ENCODE assay signal across 8 cellular contexts in the genomic region with DNA sequence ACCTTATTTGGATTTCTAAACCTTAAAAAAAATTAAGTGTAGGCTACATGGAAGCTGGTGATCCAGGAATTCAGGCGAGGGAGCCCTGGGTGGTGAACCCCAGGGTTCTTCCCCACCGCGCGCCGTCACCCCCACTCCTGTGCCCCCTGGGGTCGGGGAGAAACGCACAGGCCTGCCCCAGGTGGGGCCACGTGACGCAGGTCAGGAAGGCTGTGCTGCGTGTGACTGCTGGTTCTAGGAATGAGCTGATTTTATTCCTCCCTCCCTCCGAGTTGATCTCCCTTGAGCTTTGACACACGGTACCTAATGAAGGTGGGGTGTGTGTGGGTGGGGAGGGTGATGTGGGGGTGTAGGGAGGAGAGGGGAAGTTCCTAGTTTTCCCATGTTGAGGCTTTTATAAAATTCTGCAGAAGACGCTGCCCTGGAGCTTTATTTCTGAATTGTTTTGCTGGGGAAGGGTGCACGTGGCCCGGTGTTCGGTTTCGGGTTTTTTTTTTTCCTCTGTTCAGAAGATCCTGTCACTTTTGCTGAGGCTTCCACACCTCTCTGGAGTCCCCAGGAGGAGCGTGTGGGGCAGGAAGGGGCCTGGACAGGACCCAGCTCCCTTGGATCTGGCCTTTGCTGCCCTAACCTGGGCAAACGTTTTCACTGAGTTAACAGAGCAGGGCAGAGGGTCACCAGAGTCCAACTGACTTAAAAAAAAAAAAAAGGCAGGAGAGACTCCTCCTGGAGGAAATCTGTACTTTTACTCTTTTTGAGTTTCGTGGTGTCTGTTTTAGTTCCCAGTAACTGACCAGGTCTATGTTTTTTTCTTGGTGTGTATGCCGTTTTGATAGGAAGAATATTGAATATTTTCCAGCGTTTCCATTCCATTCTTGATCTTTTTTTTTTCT. TPM values are rescaled to one million over a fixed set of nuclear protein-coding genes. Genes with fewer than 3 reads are reported as not detected.
DNase-seq lines count a peak whose midpoint lies in the region; ATAC-seq and TF ChIP-seq lines count a peak whose summit lies in the region.

No MANE protein-coding gene starts in this region.

- TF ChIP-seq CTCF in liver (IDR thresholded peaks at IDR 0.05; ENCODE audit: low read depth, low read length, missing input control) = peak; percentile 40

- H3K36me3 Mint-ChIP-seq in CD4-positive, CD25-positive, alpha-beta regulatory T cell = no peaks in the 10 kb centered on the region

- 2% methylated on average over 22 of the region's 22 CpGs for WGBS in liver

- H3K27me3 Mint-ChIP-seq in CD4-positive, CD25-positive, alpha-beta regulatory T cell = peaks cover 35% of the 10 kb centered on the region
- no peaks in the 10 kb centered on the region for H3K27me3 Mint-ChIP-seq in stimulated activated naive CD8-positive, alpha-beta T cell treated with anti-CD3 and anti-CD28 coated beads, Interleukin-15, amount 100 ng/mL, for 72 hours

- peak; percentile 67 to 73 for TF ChIP-seq RAD21 in liver (IDR thresholded peaks at IDR 0.05)

- H3K4me1 ChIP-seq in CD4-positive, CD25-positive, alpha-beta regulatory T cell (ENCODE audit: control insufficient read depth, insufficient read depth, low read length, poor library complexity, severe bottlenecking) = peaks cover 42% of the 10 kb centered on the region
- H3K4me1 ChIP-seq in SJSA1 (replicated peaks) (peaks cover 27% of the 10 kb centered on the region), liver (ENCODE audit: control insufficient read depth in 4 of 4, insufficient read depth in 4 of 4, low read length in 3 of 4) (peaks cover 20 to 63% (median 52%) of the 10 kb centered on the region in 4 donors)

- peak overlapping the region; percentile 78 to 84 (median 82) for H3K27ac Mint-ChIP-seq in CD4-positive, CD25-positive, alpha-beta regulatory T cell
- H3K27ac Mint-ChIP-seq in stimulated activated naive CD8-positive, alpha-beta T cell treated with anti-CD3 and anti-CD28 coated beads, Interleukin-15, amount 100 ng/mL, for 72 hours = peak overlapping the region; percentile 76 to 90

- in situ Hi-C loops in T47D (cut with HindIII; ENCODE audit: low pct_unique_long_range_greater_than_20kb, low sequenced_read_pairs) = no loop called here

- peaks cover 0 to 4% (median 0%) of the 10 kb centered on the region in 7 donors for H3K9me3 Mint-ChIP-seq in CD4-positive, CD25-positive, alpha-beta regulatory T cell
- H3K9me3 Mint-ChIP-seq in stimulated activated naive CD8-positive, alpha-beta T cell treated with anti-CD3 and anti-CD28 coated beads, Interleukin-15, amount 100 ng/mL, for 72 hours = no peaks in the 10 kb centered on the region

- ATAC-seq in CD4-positive, CD25-positive, alpha-beta regulatory T cell (ENCODE audit: low read depth in 2 of 2) = peak; percentile 13 to 32
- peak; percentile 44 for ATAC-seq in stimulated activated naive CD8-positive, alpha-beta T cell treated with anti-CD3 and anti-CD28 coated beads, Interleukin-15, amount 100 ng/mL, for 72 hours
- no peak for ATAC-seq in HG02938 (IDR thresholded peaks at IDR 0.05; ENCODE audit: unreplicated experiment)

- H3K27ac ChIP-seq in CD4-positive, CD25-positive, alpha-beta regulatory T cell (ENCODE audit: insufficient read depth, low read length, poor library complexity, severe bottlenecking) = peak overlapping the region; percentile 80
- no peak overlapping the region for H3K27ac ChIP-seq in SJSA1
- H3K27ac ChIP-seq in liver (ENCODE audit: low read depth in 1 of 2, low read length in 2 of 2) = peak overlapping the region; percentile 97 to 99

- peak in 2 of 3 donors; percentile 16 to 35 for DNase-seq in CD4-positive, CD25-positive, alpha-beta regulatory T cell
- peak; percentile 81 for DNase-seq in H7
- no peak for DNase-seq in SJSA1 (ENCODE audit: low read depth in 1 of 2, low spot score in 2 of 2)
- DNase-seq in T47D (ENCODE audit: low read depth in 1 of 2, low spot score in 1 of 2) = peak; percentile 80 to 95
- DNase-seq in stimulated activated naive CD8-positive, alpha-beta T cell treated with anti-CD3 and anti-CD28 coated beads, Interleukin-15, amount 100 ng/mL, for 72 hours = peak; percentile 58 to 59
- DNase-seq in NCI-H1092 treated with DMSO at 0.1 percent for 48 hours (lab: John Stamatoyannopoulos, UW) = no peak

- H3K9me3 ChIP-seq in CD4-positive, CD25-positive, alpha-beta regulatory T cell (ENCODE audit: control insufficient read depth in 2 of 2, low read length in 2 of 2) = no peaks in the 10 kb centered on the region
- H3K9me3 ChIP-seq in SJSA1 (replicated peaks) (no peaks in the 10 kb centered on the region), liver (ENCODE audit: control insufficient read depth in 4 of 4, low read length in 3 of 4) (no peaks in the 10 kb centered on the region)

- H3K4me1 Mint-ChIP-seq in CD4-positive, CD25-positive, alpha-beta regulatory T cell = peaks cover 6 to 38% (median 28%) of the 10 kb centered on the region in 4 donors
- peaks cover 61% of the 10 kb centered on the region for H3K4me1 Mint-ChIP-seq in stimulated activated naive CD8-positive, alpha-beta T cell treated with anti-CD3 and anti-CD28 coated beads, Interleukin-15, amount 100 ng/mL, for 72 hours

- H3K4me3 Mint-ChIP-seq in CD4-positive, CD25-positive, alpha-beta regulatory T cell = peak overlapping the region; percentile 85 to 92 (median 89)
- H3K4me3 Mint-ChIP-seq in stimulated activated naive CD8-positive, alpha-beta T cell treated with anti-CD3 and anti-CD28 coated beads, Interleukin-15, amount 100 ng/mL, for 72 hours = peak overlapping the region; percentile 77 to 94

- peak overlapping the region; percentile 61 to 94 for H3K9ac ChIP-seq in liver (ENCODE audit: low read depth in 1 of 2, low read length in 2 of 2)

- H3K4me3 ChIP-seq in CD4-positive, CD25-positive, alpha-beta regulatory T cell (ENCODE audit: low read depth, low read length) = peak overlapping the region; percentile 37
- peak overlapping the region; percentile 70 for H3K4me3 ChIP-seq in H7 (ENCODE audit: insufficient read depth, low read depth, low read length)
- peak overlapping the region; percentile 94 for H3K4me3 ChIP-seq in SJSA1
- peak overlapping the region; percentile 61 to 95 (median 79) for H3K4me3 ChIP-seq in liver (ENCODE audit: low read depth in 1 of 3, low read length in 3 of 3)

- no peaks in the 10 kb centered on the region for H3K27me3 ChIP-seq in CD4-positive, CD25-positive, alpha-beta regulatory T cell (ENCODE audit: control insufficient read depth, insufficient read depth, low read length)
- H3K27me3 ChIP-seq in H7 (ENCODE audit: control insufficient read depth, insufficient read depth, low read length) (no peaks in the 10 kb centered on the region; the same call in 1 of the 2 replicates), SJSA1 (replicated peaks) (no peaks in the 10 kb centered on the region), liver (ENCODE audit: control insufficient read depth in 4 of 4, insufficient read depth in 4 of 4, low read length in 3 of 4) (no peaks in the 10 kb centered on the region)

- no peaks in the 10 kb centered on the region for H3K36me3 ChIP-seq in CD4-positive, CD25-positive, alpha-beta regulatory T cell (ENCODE audit: control insufficient read depth, insufficient read depth, low read length)
- no peaks in the 10 kb centered on the region for H3K36me3 ChIP-seq in H7 (replicated peaks; ENCODE audit: control insufficient read depth, insufficient read depth, low read length)
- peaks cover 4% of the 10 kb centered on the region for H3K36me3 ChIP-seq in SJSA1
- no peaks in the 10 kb centered on the region for H3K36me3 ChIP-seq in liver (ENCODE audit: control insufficient read depth in 4 of 4, insufficient read depth in 3 of 4, low read depth in 1 of 4, low read length in 3 of 4)

TF ChIP-seq in liver, 16 proteins besides CTCF, POLR2A, EP300 and RAD21 (continues in another document):
- TF ChIP-seq RXRA (IDR thresholded peaks at IDR 0.05) (peak; percentile 82 to 83), JUND (IDR thresholded peaks at IDR 0.05) (no peak), EGR1 (IDR thresholded peaks at IDR 0.05; ENCODE audit: low read depth in 2 of 2) (peak in 1 of 2 donors; percentile 52), YY1 (IDR thresholded peaks at IDR 0.05) (peak; percentile 60), ATF3 (IDR thresholded peaks at IDR 0.05) (no peak), TAF1 (conservative IDR thresholded peaks at IDR 0.05) (peak; percentile 69), HNF4A (conservative IDR thresholded peaks at IDR 0.05) (peak; percentile 64 to 65), SP1 (IDR thresholded peaks at IDR 0.05) (peak; percentile 50)
- TF ChIP-seq, protein P1, sequence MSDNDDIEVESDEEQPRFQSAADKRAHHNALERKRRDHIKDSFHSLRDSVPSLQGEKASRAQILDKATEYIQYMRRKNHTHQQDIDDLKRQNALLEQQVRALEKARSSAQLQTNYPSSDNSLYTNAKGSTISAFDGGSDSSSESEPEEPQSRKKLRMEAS (IDR thresholded peaks at IDR 0.05) = no peak

RNA-seq across cellular contexts. Expression of gene GSE1, which starts 55.8 kb away (rescaled TPM):
- total RNA-seq in CD4-positive, CD25-positive, alpha-beta regulatory T cell = 17.1 TPM
- polyA plus RNA-seq in CD4-positive, CD25-positive, alpha-beta regulatory T cell = under 1 TPM; 0.38 to 0.80 (median 0.48) TPM
- total RNA-seq in H7 (2014; rRNA removed; shearing (Covaris generic)) = 52.5 and 73.6 TPM in 2 replicates
- total RNA-seq in SJSA1 (2014; rRNA removed; shearing (Covaris generic)) = 11.9 and 42.7 TPM in 2 replicates
- 10 to 100 TPM; 35.9 to 37.7 TPM for total RNA-seq in liver
- polyA plus RNA-seq in liver = 10 to 100 TPM in 1 of 2 donors, 1 to 10 TPM in 1; 9.9 to 14.4 TPM

Comparison
In these comparisons a context has a peak if more than half of its experiments do, and no peak if none do; other contexts are left out.
1. DNase-seq: peak in CD4-positive, CD25-positive, alpha-beta regulatory T cell (2 of 3), H7 (single experiment), T47D (2 of 2) and stimulated activated naive CD8-positive, alpha-beta T cell treated with anti-CD3 and anti-CD28 coated beads, Interleukin-15, amount 100 ng/mL, for 72 hours (2 of 2); none in SJSA1 (0 of 2) and NCI-H1092 treated with DMSO at 0.1 percent for 48 hours (single experiment).
2. H3K4me3 ChIP-seq: peak in every context shown above with its lines; median percentile 94 in SJSA1; 79 in liver; 70 in H7; 37 in CD4-positive, CD25-positive, alpha-beta regulatory T cell.